8 cellular contexts compared by ENCODE assay signal in the genomic region with DNA sequence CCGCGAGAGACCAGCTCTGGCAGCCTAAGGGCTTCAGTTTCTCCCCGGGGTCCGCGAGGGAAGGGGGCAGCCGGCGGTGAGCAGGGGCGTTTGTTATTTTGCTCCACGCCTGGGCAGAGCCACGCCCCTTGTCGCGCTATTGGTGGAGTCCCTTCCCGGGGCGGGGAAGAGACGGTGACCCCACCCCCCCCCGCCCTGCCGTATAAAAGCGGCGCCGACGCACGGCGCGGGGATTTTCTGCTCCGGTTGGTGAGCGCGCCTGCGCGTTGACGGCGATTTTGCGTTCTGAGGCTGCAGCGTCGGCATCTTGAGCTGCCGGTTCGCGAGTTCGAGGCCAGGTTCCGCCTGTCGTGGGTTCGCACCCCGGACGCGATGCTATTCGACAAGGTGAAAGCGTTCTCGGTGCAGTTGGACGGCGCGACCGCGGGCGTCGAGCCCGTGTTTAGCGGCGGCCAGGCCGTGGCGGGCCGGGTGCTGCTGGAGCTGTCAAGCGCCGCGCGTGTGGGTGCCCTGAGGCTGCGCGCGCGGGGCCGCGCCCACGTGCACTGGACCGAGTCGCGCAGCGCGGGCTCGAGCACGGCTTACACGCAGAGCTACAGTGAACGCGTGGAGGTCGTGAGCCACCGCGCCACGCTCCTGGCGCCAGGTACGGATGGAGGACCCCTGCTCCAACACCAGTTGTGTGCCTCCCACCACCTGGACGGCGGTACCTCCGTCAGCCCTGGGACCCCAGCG. TPM values are rescaled to one million over a fixed set of nuclear protein-coding genes. Genes with fewer than 3 reads are reported as not detected.
DNase-seq lines count a peak whose midpoint lies in the region; ATAC-seq lines count a peak whose summit lies in the region.

A gene (plus strand): TSS at position 232 of the 735 bp plus-strand sequence. CDS start 141 bp downstream, at position 373.

- H3K27ac ChIP-seq in effector memory CD4-positive, alpha-beta T cell (ENCODE audit: insufficient read depth, low read length, poor library complexity, severe bottlenecking), result peak within 1 kb of the TSS; percentile 86

- no peaks in the 10 kb centered on the region for H3K9me3 ChIP-seq in effector memory CD4-positive, alpha-beta T cell (ENCODE audit: control insufficient read depth, low read length)

- ATAC-seq in HG02798 (IDR thresholded peaks at IDR 0.05; ENCODE audit: poor library complexity, unreplicated experiment), result peak; percentile 68

- peaks cover 41% of the 10 kb centered on the region for H3K36me3 ChIP-seq in effector memory CD4-positive, alpha-beta T cell (ENCODE audit: control insufficient read depth, insufficient read depth, low read length)

- peaks cover 27% of the 10 kb centered on the region for H3K4me1 ChIP-seq in effector memory CD4-positive, alpha-beta T cell (ENCODE audit: control insufficient read depth, insufficient read depth, low read length, poor library complexity, severe bottlenecking)

- DNase-seq in DMS79 (lab: John Stamatoyannopoulos, UW) (peak; percentile 80), NCI-H524 treated with DMSO at 0.1 percent for 48 hours (lab: John Stamatoyannopoulos, UW) (peak; percentile 58), lung microvascular endothelial cell (ENCODE audit: low read depth in 2 of 2) (peak; percentile 94 to 96), OCI-M2 (lab: John Stamatoyannopoulos, UW; ENCODE audit: unreplicated experiment) (no peak)
- DNase-seq in activated CD8-positive, alpha-beta memory T cell treated with anti-CD3 and anti-CD28 coated beads for 4 hours (ENCODE audit: low read depth in 2 of 2), result peak; percentile 75 to 79
- DNase-seq in effector memory CD4-positive, alpha-beta T cell, result peak; percentile 83 to 87 (median 84)
- DNase-seq in stimulated activated CD4-positive, alpha-beta T cell treated with anti-CD3 and anti-CD28 coated beads, TNF-alpha, amount 100 ng/mL, for 1 hour (ENCODE audit: low read depth in 3 of 3, low spot score in 1 of 3), result peak; percentile 72 to 86 (median 75)

- H3K4me3 ChIP-seq in effector memory CD4-positive, alpha-beta T cell (ENCODE audit: insufficient read depth, low read depth, low read length, poor library complexity, severe bottlenecking), result peak within 1 kb of the TSS; percentile 46

- no peaks in the 10 kb centered on the region for H3K27me3 ChIP-seq in effector memory CD4-positive, alpha-beta T cell (replicated peaks; ENCODE audit: control insufficient read depth, insufficient read depth, low read length, poor library complexity, severe bottlenecking)

RNA-seq across cellular contexts. Expression of the gene that starts here (rescaled TPM):
- 42.5 and 115 TPM in 2 replicates for total RNA-seq in lung microvascular endothelial cell
